22 cellular contexts compared by ENCODE assay signal in genomic region chr3:125179528-125180240, GRCh38. TPM values are rescaled to one million over a fixed set of nuclear protein-coding genes. Genes with fewer than 3 reads are reported as not detected.
DNase-seq lines count a peak whose midpoint lies in the region; ATAC-seq and TF ChIP-seq lines count a peak whose summit lies in the region.
"Had no signal": no experiment of that assay in that cellular context is flagged by ENCODE, and none has a peak within 500 bp of the region (broad histone marks: within the 10 kb centered on the region; RNA-seq: fewer than 3 reads in every experiment).

No MANE protein-coding gene starts in this region.

- peaks cover 10% of the 10 kb centered on the region for H3K4me1 Mint-ChIP-seq in stimulated activated memory B cell treated with anti-CD40 and anti-IgM and Interleukin-4, amounts not matched to agents 10 μg/mL and 1 μg/mL and 100 μg/mL, for 72 hours
- no peaks in the 10 kb centered on the region for H3K4me1 Mint-ChIP-seq in progenitor cell of endocrine pancreas (ENCODE audit: low read depth)
- H3K4me1 Mint-ChIP-seq: activated CD4-positive, alpha-beta T cell treated with anti-CD3 and anti-CD28 coated beads for 36 hours had no signal

- TF ChIP-seq POLR2A in spleen (IDR thresholded peaks at IDR 0.05), result no peak

- H3K9me3 ChIP-seq in OCI-LY3 (ENCODE audit: insufficient read depth, low read length), result no peaks in the 10 kb centered on the region
- peaks cover 0 to 2% (median 0%) of the 10 kb centered on the region in 8 donors for H3K9me3 ChIP-seq in spleen

- H3K27me3 ChIP-seq in OCI-LY3 (ENCODE audit: low read depth, low read length) (no peaks in the 10 kb centered on the region), spleen (replicated peaks in 1 of 7) (no peaks in the 10 kb centered on the region)

- DNase-seq in NCI-H446 treated with DMSO at 0.1 percent for 48 hours (lab: John Stamatoyannopoulos, UW) (peak; percentile 15), NCI-H446 (lab: John Stamatoyannopoulos, UW) (no peak), spleen (no peak), progenitor cell of endocrine pancreas (ENCODE audit: low spot score, unreplicated experiment) (no peak)
- DNase-seq: activated CD4-positive, alpha-beta T cell treated with anti-CD3 and anti-CD28 coated beads for 36 hours; activated CD8-positive, alpha-beta memory T cell treated with anti-CD3 and anti-CD28 coated beads, Interleukin-2, amount 50 U/mL, for 4 hours; activated naive CD4-positive, alpha-beta T cell treated with anti-CD3 and anti-CD28 coated beads for 36 hours; aorta; kidney glomerular epithelial cell; midbrain; NCI-H146; NCI-H226; retina; SHP77 treated with DMSO at 0.1 percent for 48 hours; stimulated activated naive CD4-positive, alpha-beta T cell treated with Interleukin-2 at 50 U/mL for 16 hours had no signal

- H3K27me3 Mint-ChIP-seq in stimulated activated memory B cell treated with anti-CD40 and anti-IgM and Interleukin-4, amounts not matched to agents 10 μg/mL and 1 μg/mL and 100 μg/mL, for 72 hours, result no peaks in the 10 kb centered on the region
- no peaks in the 10 kb centered on the region for H3K27me3 Mint-ChIP-seq in progenitor cell of endocrine pancreas
- H3K27me3 Mint-ChIP-seq: activated CD4-positive, alpha-beta T cell treated with anti-CD3 and anti-CD28 coated beads for 36 hours; type B pancreatic cell had no signal

- peak overlapping the region; percentile 24 for H3K27ac ChIP-seq in OCI-LY3 (ENCODE audit: low read length)
- no peak overlapping the region for H3K27ac ChIP-seq in spleen
- H3K27ac ChIP-seq: C4-2B had no signal

- H3K4me2 ChIP-seq in OCI-LY3 (ENCODE audit: low read length), result peak overlapping the region; percentile 60

- no peak overlapping the region for H3K4me3 Mint-ChIP-seq in stimulated activated memory B cell treated with anti-CD40 and anti-IgM and Interleukin-4, amounts not matched to agents 10 μg/mL and 1 μg/mL and 100 μg/mL, for 72 hours
- no peak overlapping the region for H3K4me3 Mint-ChIP-seq in progenitor cell of endocrine pancreas (ENCODE audit: low read depth)
- H3K4me3 Mint-ChIP-seq: activated CD4-positive, alpha-beta T cell treated with anti-CD3 and anti-CD28 coated beads for 36 hours; activated naive CD4-positive, alpha-beta T cell treated with anti-CD3 and anti-CD28 coated beads for 36 hours; type B pancreatic cell had no signal

- H3K27ac Mint-ChIP-seq in stimulated activated memory B cell treated with anti-CD40 and anti-IgM and Interleukin-4, amounts not matched to agents 10 μg/mL and 1 μg/mL and 100 μg/mL, for 72 hours, result peak overlapping the region; percentile 47
- no peak overlapping the region for H3K27ac Mint-ChIP-seq in progenitor cell of endocrine pancreas
- H3K27ac Mint-ChIP-seq: activated CD4-positive, alpha-beta T cell treated with anti-CD3 and anti-CD28 coated beads for 36 hours; activated naive CD4-positive, alpha-beta T cell treated with anti-CD3 and anti-CD28 coated beads for 36 hours; type B pancreatic cell had no signal

- intact Hi-C loops in spleen (cut with DNase I; ENCODE audit: low total_unique reads), result no loop called here

- H4K20me1 ChIP-seq in OCI-LY3 (ENCODE audit: insufficient read depth, low read length), result no peaks in the 10 kb centered on the region

- H3K4me1 ChIP-seq in OCI-LY3 (ENCODE audit: low read length) (peaks cover 16% of the 10 kb centered on the region), spleen (no peaks in the 10 kb centered on the region)

- H3K4me3 ChIP-seq in OCI-LY3 (ENCODE audit: low read length) (no peak overlapping the region), spleen (no peak overlapping the region)
- H3K4me3 ChIP-seq: K562 had no signal

- H3K36me3 ChIP-seq in OCI-LY3 (replicated peaks; ENCODE audit: low read depth, low read length) (no peaks in the 10 kb centered on the region), spleen (no peaks in the 10 kb centered on the region)

- WGBS in spleen, 5 donors, result 55 to 67% (median 67%) methylated on average over 2 of the region's 2 CpGs

- no peaks in the 10 kb centered on the region for H3K36me3 Mint-ChIP-seq in stimulated activated memory B cell treated with anti-CD40 and anti-IgM and Interleukin-4, amounts not matched to agents 10 μg/mL and 1 μg/mL and 100 μg/mL, for 72 hours
- H3K36me3 Mint-ChIP-seq in progenitor cell of endocrine pancreas (ENCODE audit: insufficient read depth), result peaks cover 3% of the 10 kb centered on the region
- H3K36me3 Mint-ChIP-seq: type B pancreatic cell had no signal

- H3K9ac ChIP-seq in OCI-LY3 (ENCODE audit: low read length), result no peak overlapping the region

- peaks cover 1% of the 10 kb centered on the region for H3K9me3 Mint-ChIP-seq in stimulated activated memory B cell treated with anti-CD40 and anti-IgM and Interleukin-4, amounts not matched to agents 10 μg/mL and 1 μg/mL and 100 μg/mL, for 72 hours
- peaks cover 2% of the 10 kb centered on the region for H3K9me3 Mint-ChIP-seq in progenitor cell of endocrine pancreas (ENCODE audit: low read depth)
- H3K9me3 Mint-ChIP-seq: activated naive CD4-positive, alpha-beta T cell treated with anti-CD3 and anti-CD28 coated beads for 36 hours; type B pancreatic cell had no signal

- peak overlapping the region; percentile 84; the same call in 1 of the 2 replicates for H2AFZ ChIP-seq in OCI-LY3 (ENCODE audit: low read depth, low read length)

- peak; percentile 83 for ATAC-seq in HG02610 (IDR thresholded peaks at IDR 0.05; ENCODE audit: unreplicated experiment)
- no peak for ATAC-seq in stimulated activated memory B cell treated with anti-CD40 and anti-IgM and Interleukin-4, amounts not matched to agents 10 μg/mL and 1 μg/mL and 100 μg/mL, for 72 hours
- no peak for ATAC-seq in GM19455 (IDR thresholded peaks at IDR 0.05; ENCODE audit: unreplicated experiment)
- ATAC-seq: activated CD4-positive, alpha-beta T cell treated with anti-CD3 and anti-CD28 coated beads for 36 hours; K562 had no signal

- no peaks in the 10 kb centered on the region for H3K79me2 ChIP-seq in OCI-LY3 (ENCODE audit: low read length)

- no peak for TF ChIP-seq CTCF in OCI-LY3 (IDR thresholded peaks at IDR 0.05; ENCODE audit: low read depth, low read length)
- no peak for TF ChIP-seq CTCF in spleen (IDR thresholded peaks at IDR 0.05 in 8 of 11, conservative IDR thresholded peaks at IDR 0.05 in 3 of 11)
- TF ChIP-seq CTCF in progenitor cell of endocrine pancreas (IDR thresholded peaks at IDR 0.05; ENCODE audit: unreplicated experiment), result no peak

RNA-seq across cellular contexts. Expression of gene SLC12A8, which starts 32.9 kb away (rescaled TPM):
- total RNA-seq in spleen (1 to 10 TPM in 6 of 7 donors, under 1 TPM in 1; 0.68 to 2.8 (median 1.6) TPM), progenitor cell of endocrine pancreas (9.2 and 10.7 TPM in 2 replicates)
- under 1 TPM; 0.32 to 0.39 (median 0.35) TPM for polyA plus RNA-seq in spleen
